8 cellular contexts compared by ENCODE assay signal in the genomic region with DNA sequence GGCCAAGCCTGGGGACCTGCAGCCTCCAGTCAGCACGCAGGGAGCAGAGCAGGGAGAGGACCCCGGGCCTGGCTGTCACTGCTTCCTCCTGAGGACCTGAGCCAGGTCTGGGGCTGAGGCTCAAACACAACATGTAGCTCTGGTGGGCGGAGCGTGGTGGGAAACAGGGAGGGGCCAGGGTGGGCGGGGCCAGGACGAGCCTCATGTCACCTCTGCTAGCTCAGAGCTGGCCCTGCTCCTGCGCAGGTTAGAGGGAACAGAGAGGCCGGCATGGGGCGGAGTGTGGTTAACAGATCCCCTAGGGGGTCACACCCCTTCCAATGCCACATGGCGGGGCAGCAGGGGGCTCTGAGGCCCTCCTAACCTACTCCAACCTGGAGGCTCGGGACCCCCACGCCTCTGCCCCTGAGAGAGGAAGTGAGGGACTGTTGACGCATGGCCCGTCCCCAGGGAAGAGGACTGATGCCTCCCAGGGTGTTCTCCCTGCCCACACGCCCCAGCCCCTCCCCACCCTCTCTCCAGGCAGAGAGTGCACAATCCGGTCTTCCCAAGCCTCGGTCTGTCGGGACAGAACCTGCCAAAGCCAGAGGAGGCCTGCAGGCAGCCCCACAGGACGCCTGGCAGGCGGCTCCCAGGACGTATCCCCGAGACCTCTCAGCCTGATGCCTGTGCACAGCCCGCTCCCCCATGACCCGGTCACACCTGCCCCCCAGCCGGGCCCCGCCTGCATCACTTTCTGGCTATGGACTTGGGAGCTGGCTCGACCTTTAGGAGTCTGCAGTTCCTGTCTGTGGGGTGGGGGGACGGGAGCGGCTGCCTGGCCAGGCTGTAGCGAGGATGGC. TPM values are rescaled to one million over a fixed set of nuclear protein-coding genes. Genes with fewer than 3 reads are reported as not detected.
DNase-seq lines count a peak whose midpoint lies in the region; ATAC-seq, FAIRE-seq and TF ChIP-seq lines count a peak whose summit lies in the region.

No MANE protein-coding gene starts in this region.

- H3K4me1 ChIP-seq in pancreas = peaks cover 0 to 6% (median 0%) of the 10 kb centered on the region in 3 donors

- FAIRE-seq in pancreas (lab: Jason Lieb, UNC) = no peak

- peak overlapping the region; percentile 78 to 85 (median 80) for H3K27ac ChIP-seq in pancreas

- H3K27me3 ChIP-seq in pancreas = no peaks in the 10 kb centered on the region

- no peaks in the 10 kb centered on the region for H3K9me3 ChIP-seq in pancreas

- peak; percentile 39 to 60 (median 47) for ATAC-seq in pancreas
- ATAC-seq in HG03175 (IDR thresholded peaks at IDR 0.05; ENCODE audit: unreplicated experiment) = no peak

- WGBS in pancreas, 2 donors = 37 to 51% methylated on average over 28 to 30 of the region's 30 CpGs

- no peaks in the 10 kb centered on the region for H3K36me3 ChIP-seq in pancreas

- TF ChIP-seq CTCF in pancreas (IDR thresholded peaks at IDR 0.05) = no peak

- peak; percentile 66 for DNase-seq in activated CD8-positive, alpha-beta memory T cell treated with anti-CD3 and anti-CD28 coated beads for 24 hours
- DNase-seq in activated CD8-positive, alpha-beta memory T cell treated with anti-CD3 and anti-CD28 coated beads, Interleukin-2, amount 50 U/mL, for 48 hours = no peak
- peak; percentile 71 for DNase-seq in NCI-H82 treated with DMSO at 0.1 percent for 48 hours (lab: John Stamatoyannopoulos, UW; ENCODE audit: unreplicated experiment)
- peak; percentile 42 for DNase-seq in dermis blood vessel endothelial cell
- DNase-seq in pancreas = peak in 4 of 6 donors; percentile 51 to 80 (median 66)
- no peak for DNase-seq in activated gamma-delta T cell treated with Interleukin-2 at 50 U/mL for 16 hours
- no peak for DNase-seq in NOMO-1 treated with DMSO at 0.1 percent for 48 hours (lab: John Stamatoyannopoulos, UW; ENCODE audit: unreplicated experiment)

- peak overlapping the region in 2 of 4 donors; percentile 2 to 5 for H3K4me3 ChIP-seq in pancreas

- intact Hi-C loops in pancreas (cut with DNase I) = no loop called here

RNA-seq across cellular contexts. Expression of a gene that starts 15.2 kb away (rescaled TPM):
- 354 and 766 TPM in 2 replicates for total RNA-seq in dermis blood vessel endothelial cell
- total RNA-seq in pancreas = 10 to 100 TPM; 16.3 to 72.0 (median 23.9) TPM
- 100 to 1,000 TPM; 189 to 255 TPM for polyA plus RNA-seq in pancreas

RNA-seq across cellular contexts. Expression of a gene that starts 33.8 kb away (rescaled TPM):
- total RNA-seq in dermis blood vessel endothelial cell (5.8 and 22.2 TPM in 2 replicates), pancreas (1 to 10 TPM in 4 of 6 donors, under 1 TPM in 2; 0.12 to 1.8 (median 1.4) TPM)
- polyA plus RNA-seq in pancreas = under 1 TPM; 0.30 to 0.35 TPM

RNA-seq across cellular contexts. Expression of a gene that starts 41.9 kb away (rescaled TPM):
- total RNA-seq in dermis blood vessel endothelial cell (100 and 138 TPM in 2 replicates), pancreas (10 to 100 TPM; 38.8 to 85.4 (median 61.6) TPM)
- polyA plus RNA-seq in pancreas = 10 to 100 TPM; 82.7 to 88.2 TPM

Comparison
In these comparisons a context has a peak if more than half of its experiments do, and no peak if none do; other contexts are left out.
1. DNase-seq: peak in activated CD8-positive, alpha-beta memory T cell treated with anti-CD3 and anti-CD28 coated beads for 24 hours (single experiment), NCI-H82 treated with DMSO at 0.1 percent for 48 hours (single experiment), dermis blood vessel endothelial cell (single experiment) and pancreas (4 of 6); none in activated CD8-positive, alpha-beta memory T cell treated with anti-CD3 and anti-CD28 coated beads, Interleukin-2, amount 50 U/mL, for 48 hours (single experiment), activated gamma-delta T cell treated with Interleukin-2 at 50 U/mL for 16 hours (single experiment) and NOMO-1 treated with DMSO at 0.1 percent for 48 hours (single experiment).